24 cellular contexts compared by ENCODE assay signal in genomic region chr10:27190508-27190907, GRCh38. TPM values are rescaled to one million over a fixed set of nuclear protein-coding genes. Genes with fewer than 3 reads are reported as not detected.
DNase-seq lines count a peak whose midpoint lies in the region; TF ChIP-seq lines count a peak whose summit lies in the region.
"Had no signal": no experiment of that assay in that cellular context is flagged by ENCODE, and none has a peak within 500 bp of the region (broad histone marks: within the 10 kb centered on the region; RNA-seq: fewer than 3 reads in every experiment).

No MANE protein-coding gene starts in this region.

- no peak for TF ChIP-seq EP300 in suprapubic skin (IDR thresholded peaks at IDR 0.05)

- no peak for TF ChIP-seq POLR2A in breast epithelium (IDR thresholded peaks at IDR 0.05)
- TF ChIP-seq POLR2A in suprapubic skin (IDR thresholded peaks at IDR 0.05) = no peak

- POLR2A ChIA-PET in MCF 10A (lab: Yijun Ruan, JAX) = no interaction called here

- intact Hi-C loops in MCF 10A (cut with micrococcal nuclease) = no loop called here
- intact Hi-C loops in breast epithelium (cut with DNase I; ENCODE audit: low total_unique reads) = no loop called here

- peak; percentile 5 for DNase-seq in MCF 10A (ENCODE audit: unreplicated experiment)
- DNase-seq in breast epithelium (ENCODE audit: low spot score in 2 of 2) = no peak
- DNase-seq in RPMI7951 (ENCODE audit: low read depth) = peak; percentile 12
- peak; percentile 11 for DNase-seq in epithelial cell of esophagus (ENCODE audit: low read depth)
- no peak for DNase-seq in NK-92 (lab: John Stamatoyannopoulos, UW; ENCODE audit: unreplicated experiment)
- no peak for DNase-seq in NCI-H1092 (lab: John Stamatoyannopoulos, UW)
- no peak for DNase-seq in suprapubic skin (ENCODE audit: low spot score in 2 of 2)
- no peak for DNase-seq in NCI-H2227 (lab: John Stamatoyannopoulos, UW; ENCODE audit: unreplicated experiment)
- DNase-seq: CD8-positive, alpha-beta memory T cell; DMS79; Karpas-422; MM.1S; NCI-H1092 treated with DMSO at 0.1 percent for 48 hours; NCI-H1436 treated with DMSO at 0.1 percent for 48 hours; NCI-H1930; NCI-H2227 treated with DMSO at 0.1 percent for 48 hours; NCI-H510A; NK-92 treated with Interleukin-12 subunit alpha and Interleukin-12 subunit beta, amount 100 ng/mL, for 24 hours; T-helper 1 cell had no signal

- H3K27ac Mint-ChIP-seq in MCF 10A (ENCODE audit: low read depth, unreplicated experiment) = no peak overlapping the region
- H3K27ac Mint-ChIP-seq: GM23338, IgD-negative memory B cell had no signal

- no peaks in the 10 kb centered on the region for H3K27me3 Mint-ChIP-seq in MCF 10A (ENCODE audit: insufficient read depth, unreplicated experiment)
- H3K27me3 Mint-ChIP-seq: CD8-positive, alpha-beta memory T cell; IgD-negative memory B cell had no signal

- no peaks in the 10 kb centered on the region for H3K9me3 Mint-ChIP-seq in MCF 10A (ENCODE audit: unreplicated experiment)
- H3K9me3 Mint-ChIP-seq: CD8-positive, alpha-beta memory T cell; GM23338; IgD-negative memory B cell had no signal

- H3K36me3 ChIP-seq in breast epithelium (no peaks in the 10 kb centered on the region), suprapubic skin (peaks cover 22% of the 10 kb centered on the region)

- TF ChIP-seq CTCF in MCF 10A (IDR thresholded peaks at IDR 0.05; ENCODE audit: unreplicated experiment) (no peak), breast epithelium (IDR thresholded peaks at IDR 0.05) (no peak), epithelial cell of esophagus (IDR thresholded peaks at IDR 0.05; ENCODE audit: insufficient read depth, low read depth, low read length, missing control alignments) (no peak), suprapubic skin (IDR thresholded peaks at IDR 0.05) (no peak)

- no TSS peak for BruUV-seq in MCF 10A (replicated peaks; lab: Mats Ljungman, UMichigan)

- H3K4me1 ChIP-seq in breast epithelium (no peaks in the 10 kb centered on the region), suprapubic skin (no peaks in the 10 kb centered on the region)

- peaks cover 6% of the 10 kb centered on the region for H3K4me1 Mint-ChIP-seq in MCF 10A (ENCODE audit: insufficient read depth, unreplicated experiment)
- H3K4me1 Mint-ChIP-seq: CD8-positive, alpha-beta memory T cell; GM23338; IgD-negative memory B cell had no signal

- CTCF ChIA-PET in MCF 10A (lab: Yijun Ruan, JAX) = no interaction called here

- H3K4me3 Mint-ChIP-seq in MCF 10A (ENCODE audit: unreplicated experiment) = no peak overlapping the region
- H3K4me3 Mint-ChIP-seq: CD8-positive, alpha-beta memory T cell; GM23338; IgD-negative memory B cell had no signal

- H3K27me3 ChIP-seq in breast epithelium = no peaks in the 10 kb centered on the region
- H3K27me3 ChIP-seq in suprapubic skin = no peaks in the 10 kb centered on the region

- no peak overlapping the region for H3K27ac ChIP-seq in breast epithelium
- no peak overlapping the region for H3K27ac ChIP-seq in suprapubic skin
- H3K27ac ChIP-seq: 22Rv1, C4-2B had no signal

- H3K36me3 Mint-ChIP-seq in MCF 10A (ENCODE audit: insufficient read depth, unreplicated experiment) = peaks cover 20% of the 10 kb centered on the region

- 87% methylated on average over 2 of the region's 2 CpGs for WGBS in suprapubic skin

- no peak overlapping the region for H3K4me3 ChIP-seq in breast epithelium
- no peak overlapping the region for H3K4me3 ChIP-seq in epithelial cell of esophagus (ENCODE audit: low read length)
- no peak overlapping the region for H3K4me3 ChIP-seq in suprapubic skin
- H3K4me3 ChIP-seq: GM12878, GM23338 had no signal

- H3K9me3 ChIP-seq in breast epithelium = no peaks in the 10 kb centered on the region
- no peaks in the 10 kb centered on the region for H3K9me3 ChIP-seq in suprapubic skin

RNA-seq across cellular contexts. Expression of gene MASTL, which starts 35.4 kb away (rescaled TPM):
- 6.1 and 8.0 TPM in 2 replicates for total RNA-seq in MCF 10A (2022)
- total RNA-seq in breast epithelium = 10 to 100 TPM in 1 of 3 donors, 1 to 10 TPM in 2; 7.5 to 12.0 (median 9.3) TPM
- 35.1 and 36.5 TPM in 2 replicates for total RNA-seq in RPMI7951 (2014; rRNA removed; shearing (Covaris generic))
- 10 to 100 TPM in 2 of 4 donors, 1 to 10 TPM in 2; 7.2 to 13.0 (median 9.9) TPM for total RNA-seq in suprapubic skin

RNA-seq across cellular contexts. Expression of gene YME1L1, which starts 36.3 kb away (rescaled TPM):
- 194 and 227 TPM in 2 replicates for total RNA-seq in MCF 10A (2022)
- 10 to 100 TPM; 62.3 to 75.5 (median 66.2) TPM for total RNA-seq in breast epithelium
- total RNA-seq in RPMI7951 (2014; rRNA removed; shearing (Covaris generic)) = 162 and 165 TPM in 2 replicates
- total RNA-seq in suprapubic skin = 10 to 100 TPM; 50.6 to 78.6 (median 56.7) TPM

RNA-seq across cellular contexts. Expression of gene ACBD5, which starts 50.1 kb away (rescaled TPM):
- 21.9 and 22.2 TPM in 2 replicates for total RNA-seq in MCF 10A (2022)
- 10 to 100 TPM; 18.7 to 27.4 (median 25.0) TPM for total RNA-seq in breast epithelium
- 28.2 and 29.1 TPM in 2 replicates for total RNA-seq in RPMI7951 (2014; rRNA removed; shearing (Covaris generic))
- total RNA-seq in suprapubic skin = 10 to 100 TPM; 17.4 to 29.4 (median 18.8) TPM

Comparison
In these comparisons a context has a peak if more than half of its experiments do, and no peak if none do; other contexts are left out.
1. DNase-seq: peak in MCF 10A (single experiment), RPMI7951 (single experiment) and epithelial cell of esophagus (single experiment); none in breast epithelium (0 of 2), NK-92 (single experiment), NCI-H1092 (single experiment), suprapubic skin (0 of 2) and NCI-H2227 (single experiment).